ENCODE assay signal across 1 cellular context in the genomic region with DNA sequence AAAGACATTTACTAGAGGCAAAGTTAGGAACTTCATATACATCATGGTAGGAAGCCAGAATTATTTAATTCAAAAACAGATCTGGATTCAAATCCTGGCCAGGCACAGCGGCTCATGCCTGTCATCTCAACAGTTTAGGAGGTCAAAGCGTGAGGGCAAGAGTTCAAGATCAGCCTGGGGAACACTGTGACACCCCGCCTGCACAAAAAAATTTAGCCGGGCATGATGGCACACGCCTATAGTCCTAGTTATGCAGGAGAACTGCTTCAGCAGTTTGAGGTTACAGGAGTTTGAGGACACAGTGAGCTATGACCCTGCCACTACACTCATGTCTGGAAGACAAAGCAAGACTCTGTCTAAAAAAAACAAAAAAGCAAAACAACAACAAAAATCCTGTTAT.
TF ChIP-seq lines count a peak whose summit lies in the region.

No MANE protein-coding gene starts in this region.

TF ChIP-seq in GM12878, 131 proteins besides CTCF, POLR2A, EP300 and RAD21:
- TF ChIP-seq, protein P1, sequence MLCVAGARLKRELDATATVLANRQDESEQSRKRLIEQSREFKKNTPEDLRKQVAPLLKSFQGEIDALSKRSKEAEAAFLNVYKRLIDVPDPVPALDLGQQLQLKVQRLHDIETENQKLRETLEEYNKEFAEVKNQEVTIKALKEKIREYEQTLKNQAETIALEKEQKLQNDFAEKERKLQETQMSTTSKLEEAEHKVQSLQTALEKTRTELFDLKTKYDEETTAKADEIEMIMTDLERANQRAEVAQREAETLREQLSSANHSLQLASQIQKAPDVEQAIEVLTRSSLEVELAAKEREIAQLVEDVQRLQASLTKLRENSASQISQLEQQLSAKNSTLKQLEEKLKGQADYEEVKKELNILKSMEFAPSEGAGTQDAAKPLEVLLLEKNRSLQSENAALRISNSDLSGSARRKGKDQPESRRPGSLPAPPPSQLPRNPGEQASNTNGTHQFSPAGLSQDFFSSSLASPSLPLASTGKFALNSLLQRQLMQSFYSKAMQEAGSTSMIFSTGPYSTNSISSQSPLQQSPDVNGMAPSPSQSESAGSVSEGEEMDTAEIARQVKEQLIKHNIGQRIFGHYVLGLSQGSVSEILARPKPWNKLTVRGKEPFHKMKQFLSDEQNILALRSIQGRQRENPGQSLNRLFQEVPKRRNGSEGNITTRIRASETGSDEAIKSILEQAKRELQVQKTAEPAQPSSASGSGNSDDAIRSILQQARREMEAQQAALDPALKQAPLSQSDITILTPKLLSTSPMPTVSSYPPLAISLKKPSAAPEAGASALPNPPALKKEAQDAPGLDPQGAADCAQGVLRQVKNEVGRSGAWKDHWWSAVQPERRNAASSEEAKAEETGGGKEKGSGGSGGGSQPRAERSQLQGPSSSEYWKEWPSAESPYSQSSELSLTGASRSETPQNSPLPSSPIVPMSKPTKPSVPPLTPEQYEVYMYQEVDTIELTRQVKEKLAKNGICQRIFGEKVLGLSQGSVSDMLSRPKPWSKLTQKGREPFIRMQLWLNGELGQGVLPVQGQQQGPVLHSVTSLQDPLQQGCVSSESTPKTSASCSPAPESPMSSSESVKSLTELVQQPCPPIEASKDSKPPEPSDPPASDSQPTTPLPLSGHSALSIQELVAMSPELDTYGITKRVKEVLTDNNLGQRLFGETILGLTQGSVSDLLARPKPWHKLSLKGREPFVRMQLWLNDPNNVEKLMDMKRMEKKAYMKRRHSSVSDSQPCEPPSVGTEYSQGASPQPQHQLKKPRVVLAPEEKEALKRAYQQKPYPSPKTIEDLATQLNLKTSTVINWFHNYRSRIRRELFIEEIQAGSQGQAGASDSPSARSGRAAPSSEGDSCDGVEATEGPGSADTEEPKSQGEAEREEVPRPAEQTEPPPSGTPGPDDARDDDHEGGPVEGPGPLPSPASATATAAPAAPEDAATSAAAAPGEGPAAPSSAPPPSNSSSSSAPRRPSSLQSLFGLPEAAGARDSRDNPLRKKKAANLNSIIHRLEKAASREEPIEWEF (IDR thresholded peaks at IDR 0.05; ENCODE audit: insufficient replicate concordance, low read depth, low read length) = no peak
- TF ChIP-seq NR2F1 (conservative IDR thresholded peaks at IDR 0.05) = peak; percentile 42; the same call in 1 of the 2 replicates
- TF ChIP-seq NR2C1 (IDR thresholded peaks at IDR 0.05) = 0 out of 2 replicates have a peak, but pooled peaks have one; percentile 14
- no peak for TF ChIP-seq GATAD2B (conservative IDR thresholded peaks at IDR 0.05; ENCODE audit: low read depth)
